In the genomic region with DNA sequence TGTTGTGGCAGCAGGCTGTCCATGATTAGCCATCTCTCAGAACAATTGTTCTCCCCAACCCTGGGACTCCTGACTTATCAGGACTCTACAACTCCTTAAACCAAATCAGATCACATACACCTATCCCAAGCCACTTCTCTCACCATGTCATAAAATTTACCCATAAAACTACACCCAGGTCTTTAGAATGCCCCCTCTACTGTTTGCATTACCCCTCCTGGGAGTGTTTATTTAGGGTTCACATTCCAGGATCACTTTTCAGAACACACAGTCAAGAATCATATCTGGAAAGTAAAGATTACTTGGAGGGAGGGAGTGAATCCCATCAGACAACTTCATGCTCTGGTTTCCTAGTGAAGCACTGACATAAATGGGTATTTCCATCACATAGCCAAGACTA, we compare ENCODE assay signal across 20 cellular contexts.
"Had no signal": no experiment of that assay in that cellular context is flagged by ENCODE, and none has a peak within 500 bp of the region (broad histone marks: within the 10 kb centered on the region; RNA-seq: fewer than 3 reads in every experiment).

No MANE protein-coding gene starts in this region.

- H3K27ac Mint-ChIP-seq: IgD-negative memory B cell had no signal

- H3K9me3 Mint-ChIP-seq: IgD-negative memory B cell had no signal

- ATAC-seq: Panc1 had no signal

- H3K36me3 Mint-ChIP-seq: IgD-negative memory B cell had no signal

- H3K4me2 ChIP-seq: SK-N-SH had no signal

- H3K4me1 Mint-ChIP-seq: IgD-negative memory B cell had no signal

- DNase-seq: KBM-7, MV-4-11, NCI-H1048, NCI-H1105, NCI-H1417, NCI-H1436 treated with DMSO at 0.1 percent for 48 hours, NCI-H1694, NCI-H187 treated with DMSO at 0.1 percent for 48 hours, NCI-H2029 treated with DMSO at 0.1 percent for 48 hours, NCI-H2227 treated with DMSO at 0.1 percent for 48 hours, NCI-H524, NCI-H526 treated with DMSO at 0.1 percent for 48 hours, NCI-H774, SHP77, SK-N-SH, SW 1271 had no signal

- H3K9me2 ChIP-seq: SK-N-SH had no signal

- H3K27ac ChIP-seq: HL-60, RWPE1 had no signal

- H3K9me3 ChIP-seq: SK-N-SH had no signal

- H3K4me3 Mint-ChIP-seq: IgD-negative memory B cell had no signal

- H3K9ac ChIP-seq: SK-N-SH had no signal
